8 cellular contexts compared by ENCODE assay signal in the genomic region with DNA sequence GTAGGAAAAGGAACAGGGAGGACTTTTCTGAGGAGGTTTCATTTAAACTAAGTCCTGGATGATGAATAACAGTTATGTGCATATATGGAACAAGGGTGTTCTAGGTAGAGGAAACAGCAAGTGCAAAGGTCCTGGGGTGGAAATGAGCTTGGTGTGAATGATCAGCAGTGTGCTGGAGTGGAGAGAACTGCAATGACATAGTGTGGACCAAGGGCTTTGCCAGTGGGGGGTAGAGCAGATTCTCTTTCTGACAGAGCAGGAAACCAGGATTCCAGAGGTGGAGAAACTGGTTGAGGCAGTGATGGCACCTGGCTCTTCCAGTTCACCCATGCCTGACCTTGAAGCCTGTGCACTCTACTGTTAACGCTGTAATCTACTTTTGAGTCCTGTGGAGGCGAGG. TPM values are rescaled to one million over a fixed set of nuclear protein-coding genes. Genes with fewer than 3 reads are reported as not detected.
DNase-seq lines count a peak whose midpoint lies in the region; ATAC-seq and TF ChIP-seq lines count a peak whose summit lies in the region.
"Had no signal": no experiment of that assay in that cellular context is flagged by ENCODE, and none has a peak within 500 bp of the region (broad histone marks: within the 10 kb centered on the region; RNA-seq: fewer than 3 reads in every experiment).

No MANE protein-coding gene starts in this region.

- peak overlapping the region; percentile 19 for H3K27ac ChIP-seq in smooth muscle cell (ENCODE audit: low read depth)
- H3K27ac ChIP-seq: WERI-Rb-1 had no signal

- peaks cover 19% of the 10 kb centered on the region for H3K79me2 ChIP-seq in smooth muscle cell (ENCODE audit: low read depth)

- CTCF ChIA-PET in activated CD8-positive, alpha-beta memory T cell treated with anti-CD3 and anti-CD28 coated beads, Interleukin-2, amount 10 ng/mL, durations not matched to agents 7 days and 5 days (lab: Charles Lee): interaction anchor here (0.9 to 2.6 kb wide), 3 partner anchors 10 to 80 kb away, joined by 3 to 6 read pairs (median 5); no protein-coding TSS in a partner anchor

- H3K4me1 ChIP-seq in smooth muscle cell (ENCODE audit: low read depth): peaks cover 3% of the 10 kb centered on the region

- H3K4me3 ChIP-seq in smooth muscle cell: peak overlapping the region; percentile 60

- H2AFZ ChIP-seq in smooth muscle cell (ENCODE audit: low read depth): no peak overlapping the region

- no peaks in the 10 kb centered on the region for H3K9me3 ChIP-seq in smooth muscle cell (replicated peaks; ENCODE audit: low read depth)

- 64% methylated on average over 2 of the region's 2 CpGs for WGBS in smooth muscle cell (ENCODE audit: low lambda C conversion rate)

- H3K9ac ChIP-seq in smooth muscle cell (ENCODE audit: low read depth): no peak overlapping the region

- no peaks in the 10 kb centered on the region for H3K27me3 ChIP-seq in smooth muscle cell (ENCODE audit: low read depth)

- no peak for DNase-seq in activated CD8-positive, alpha-beta memory T cell treated with anti-CD3 and anti-CD28 coated beads, Interleukin-2, amount 10 ng/mL, durations not matched to agents 7 days and 5 days
- DNase-seq in activated CD8-positive, alpha-beta memory T cell treated with anti-CD3 and anti-CD28 coated beads, Interleukin-2, amount 50 U/mL, for 48 hours: no peak
- DNase-seq in smooth muscle cell (lab: John Stamatoyannopoulos, UW; ENCODE audit: unreplicated experiment) (no peak), RKO (ENCODE audit: low spot score) (no peak)
- DNase-seq: NCI-H2171 treated with DMSO at 0.1 percent for 48 hours, WERI-Rb-1 had no signal

- H3K36me3 ChIP-seq in smooth muscle cell (ENCODE audit: low read depth): no peaks in the 10 kb centered on the region

- peaks cover 70% of the 10 kb centered on the region for H3K4me1 Mint-ChIP-seq in activated CD8-positive, alpha-beta memory T cell treated with anti-CD3 and anti-CD28 coated beads, Interleukin-2, amount 10 ng/mL, durations not matched to agents 7 days and 5 days
- peaks cover 43% of the 10 kb centered on the region for H3K4me1 Mint-ChIP-seq in brain

- H3K27ac Mint-ChIP-seq in activated CD8-positive, alpha-beta memory T cell treated with anti-CD3 and anti-CD28 coated beads, Interleukin-2, amount 10 ng/mL, durations not matched to agents 7 days and 5 days: peak overlapping the region; percentile 95
- peak overlapping the region; percentile 60 to 93 (median 78) for H3K27ac Mint-ChIP-seq in brain

- peaks cover 5% of the 10 kb centered on the region for H4K20me1 ChIP-seq in smooth muscle cell (ENCODE audit: low read depth)

- TF ChIP-seq CTCF in brain (conservative IDR thresholded peaks at IDR 0.05): no peak
- TF ChIP-seq CTCF in smooth muscle cell (IDR thresholded peaks at IDR 0.05; ENCODE audit: borderline replicate concordance, insufficient read depth, poor library complexity, severe bottlenecking): no peak

- H3K4me2 ChIP-seq in smooth muscle cell: peak overlapping the region; percentile 84

- H3K4me3 Mint-ChIP-seq in activated CD8-positive, alpha-beta memory T cell treated with anti-CD3 and anti-CD28 coated beads, Interleukin-2, amount 10 ng/mL, durations not matched to agents 7 days and 5 days: peak overlapping the region; percentile 80
- peak overlapping the region; percentile 68 to 81 (median 78) for H3K4me3 Mint-ChIP-seq in brain

- H3F3A ChIP-seq in smooth muscle cell (ENCODE audit: low read depth): no peaks in the 10 kb centered on the region

- peaks cover 32% of the 10 kb centered on the region for H3K36me3 Mint-ChIP-seq in activated CD8-positive, alpha-beta memory T cell treated with anti-CD3 and anti-CD28 coated beads, Interleukin-2, amount 10 ng/mL, durations not matched to agents 7 days and 5 days
- no peaks in the 10 kb centered on the region for H3K36me3 Mint-ChIP-seq in brain

- ATAC-seq in activated CD8-positive, alpha-beta memory T cell treated with anti-CD3 and anti-CD28 coated beads, Interleukin-2, amount 10 ng/mL, durations not matched to agents 7 days and 5 days: no peak
- no peak for ATAC-seq in HG02678 (IDR thresholded peaks at IDR 0.05; ENCODE audit: unreplicated experiment)

- H3K27me3 Mint-ChIP-seq in activated CD8-positive, alpha-beta memory T cell treated with anti-CD3 and anti-CD28 coated beads, Interleukin-2, amount 10 ng/mL, durations not matched to agents 7 days and 5 days: no peaks in the 10 kb centered on the region
- peaks cover 4% of the 10 kb centered on the region for H3K27me3 Mint-ChIP-seq in brain

- H3K9me3 Mint-ChIP-seq in activated CD8-positive, alpha-beta memory T cell treated with anti-CD3 and anti-CD28 coated beads, Interleukin-2, amount 10 ng/mL, durations not matched to agents 7 days and 5 days (ENCODE audit: low read depth): no peaks in the 10 kb centered on the region
- peaks cover 0 to 11% (median 3%) of the 10 kb centered on the region in 5 experiments for H3K9me3 Mint-ChIP-seq in brain

RNA-seq across cellular contexts. Expression of gene PPP1R3F, which starts 1.7 kb away (rescaled TPM):
- 10 to 100 TPM; 13.9 to 14.4 TPM for total RNA-seq in activated CD8-positive, alpha-beta memory T cell treated with anti-CD3 and anti-CD28 coated beads, Interleukin-2, amount 10 ng/mL, durations not matched to agents 7 days and 5 days
- polyA plus RNA-seq in brain (ENCODE audit: insufficient read depth, low read depth, low replicate concordance) (16.5 TPM), smooth muscle cell (14.5 and 15.6 TPM in 2 replicates)
- 2.4 and 3.3 TPM in 2 replicates for total RNA-seq in smooth muscle cell

RNA-seq across cellular contexts. Expression of gene FOXP3, which starts 6.8 kb away (rescaled TPM):
- total RNA-seq in activated CD8-positive, alpha-beta memory T cell treated with anti-CD3 and anti-CD28 coated beads, Interleukin-2, amount 10 ng/mL, durations not matched to agents 7 days and 5 days: 10 to 100 TPM; 26.8 to 82.1 TPM
- polyA plus RNA-seq in brain (ENCODE audit: insufficient read depth, low read depth, low replicate concordance) (0.73 TPM), smooth muscle cell (not detected in 2 replicates)
- total RNA-seq in smooth muscle cell: not detected in 2 replicates

RNA-seq across cellular contexts. Expression of gene GAGE10, which starts 32.1 kb away (rescaled TPM):
- total RNA-seq in activated CD8-positive, alpha-beta memory T cell treated with anti-CD3 and anti-CD28 coated beads, Interleukin-2, amount 10 ng/mL, durations not matched to agents 7 days and 5 days: not detected
- not detected for polyA plus RNA-seq in brain (ENCODE audit: insufficient read depth, low read depth, low replicate concordance)
- not detected in 2 replicates for total RNA-seq in smooth muscle cell
- polyA plus RNA-seq in smooth muscle cell: not detected in 2 replicates

RNA-seq across cellular contexts. Expression of gene CCDC22, which starts 36.1 kb away (rescaled TPM):
- 10 to 100 TPM; 24.6 to 29.9 TPM for total RNA-seq in activated CD8-positive, alpha-beta memory T cell treated with anti-CD3 and anti-CD28 coated beads, Interleukin-2, amount 10 ng/mL, durations not matched to agents 7 days and 5 days
- polyA plus RNA-seq in brain (ENCODE audit: insufficient read depth, low read depth, low replicate concordance) (27.5 TPM), smooth muscle cell (16.2 and 19.1 TPM in 2 replicates)
- total RNA-seq in smooth muscle cell: 9.3 and 13.8 TPM in 2 replicates

RNA-seq across cellular contexts. Expression of gene CACNA1F, which starts 38.2 kb away (rescaled TPM):
- 1 to 10 TPM in 1 of 2 experiments, under 1 TPM in 1; 0.19 to 1.3 TPM for total RNA-seq in activated CD8-positive, alpha-beta memory T cell treated with anti-CD3 and anti-CD28 coated beads, Interleukin-2, amount 10 ng/mL, durations not matched to agents 7 days and 5 days
- polyA plus RNA-seq in brain (ENCODE audit: insufficient read depth, low read depth, low replicate concordance): 1.4 TPM
- 0.09 TPM in 1 of 2 replicates, not detected in the other for total RNA-seq in smooth muscle cell
- 0.20 and 0.34 TPM in 2 replicates for polyA plus RNA-seq in smooth muscle cell

Comparison
In these comparisons a context has a peak if more than half of its experiments do, and no peak if none do; other contexts are left out.
1. RNA of gene FOXP3, which starts 6.8 kb away (total RNA-seq): 26.8 to 82.1 TPM in activated CD8-positive, alpha-beta memory T cell treated with anti-CD3 and anti-CD28 coated beads, Interleukin-2, amount 10 ng/mL, durations not matched to agents 7 days and 5 days; not detected in smooth muscle cell; every median in the first group is over 10 times any median in the second.